Comparison of ENCODE assay signal across 8 cellular contexts in genomic region chr10:6151087-6151977, GRCh38. TPM values are rescaled to one million over a fixed set of nuclear protein-coding genes. Genes with fewer than 3 reads are reported as not detected.
DNase-seq lines count a peak whose midpoint lies in the region; ATAC-seq, FAIRE-seq and TF ChIP-seq lines count a peak whose summit lies in the region.

No MANE protein-coding gene starts in this region.

- TF ChIP-seq RAD21 in SK-N-SH (IDR thresholded peaks at IDR 0.05; ENCODE audit: low read length), result peak; percentile 20

- peaks cover 3% of the 10 kb centered on the region for H3F3A ChIP-seq in SK-N-SH (replicated peaks; ENCODE audit: insufficient read depth)

- CTCF ChIA-PET in SK-N-SH (lab: Yijun Ruan, JAX), result interaction anchor here (0.7 to 2.7 kb wide), 11 partner anchors 11 to 251 kb away, joined by 3 to 13 read pairs (median 4); no protein-coding TSS in a partner anchor

- H3K27ac ChIP-seq in SK-N-SH (ENCODE audit: low read depth in 2 of 2, low read length in 1 of 2) (no peak overlapping the region), kidney (ENCODE audit: low read depth in 2 of 2, low read length in 2 of 2) (no peak overlapping the region)

- no peaks in the 10 kb centered on the region for H3K27me3 ChIP-seq in SK-N-SH (ENCODE audit: insufficient read depth)
- no peaks in the 10 kb centered on the region for H3K27me3 ChIP-seq in bronchial epithelial cell (ENCODE audit: control insufficient read depth, insufficient read depth, low read length)

- H3K36me3 ChIP-seq in SK-N-SH (replicated peaks in 1 of 2; ENCODE audit: control insufficient read depth in 1 of 2, insufficient read depth in 2 of 2, low read length in 1 of 2), result no peaks in the 10 kb centered on the region
- H3K36me3 ChIP-seq in bronchial epithelial cell (ENCODE audit: control insufficient read depth, insufficient read depth, low read length), result peaks cover 1% of the 10 kb centered on the region
- no peaks in the 10 kb centered on the region for H3K36me3 ChIP-seq in kidney (ENCODE audit: control insufficient read depth in 1 of 2, insufficient read depth in 2 of 2, low read length in 2 of 2)

- H3K9ac ChIP-seq in SK-N-SH (no peak overlapping the region), kidney (ENCODE audit: low read length in 2 of 2) (peak overlapping the region in 1 of 2 donors; percentile 34)

- no peaks in the 10 kb centered on the region for H3K9me2 ChIP-seq in SK-N-SH

- H3K4me2 ChIP-seq in SK-N-SH, result no peak overlapping the region

- TF ChIP-seq EP300 in SK-N-SH (IDR thresholded peaks at IDR 0.05; ENCODE audit: borderline replicate concordance in 1 of 2, low read depth in 1 of 2, low read length in 1 of 2), result no peak

- intact Hi-C loops in kidney (cut with DNase I), result no loop called here

- TF ChIP-seq CTCF in SK-N-SH (IDR thresholded peaks at IDR 0.05) (peak; percentile 60), bronchial epithelial cell (IDR thresholded peaks at IDR 0.05; ENCODE audit: insufficient read depth, low read length, severe bottlenecking) (peak; percentile 80), kidney (IDR thresholded peaks at IDR 0.05; ENCODE audit: borderline replicate concordance, extremely low read depth, insufficient read depth) (peak; percentile 61)

- H3K4me1 ChIP-seq in SK-N-SH (ENCODE audit: control insufficient read depth in 1 of 2, insufficient read depth in 2 of 2, low read depth in 1 of 2, low read length in 1 of 2) (no peaks in the 10 kb centered on the region; a peak in 1 of 4 replicates), kidney (ENCODE audit: control insufficient read depth in 1 of 2, insufficient read depth in 1 of 2, low read depth in 1 of 2, low read length in 2 of 2) (peaks cover 0 to 7% of the 10 kb centered on the region in 2 donors)

- POLR2A ChIA-PET in SK-N-SH (lab: Yijun Ruan, JAX), result no interaction called here

- H2AFZ ChIP-seq in SK-N-SH (ENCODE audit: low read depth), result no peak overlapping the region

- ATAC-seq in GM19025 (IDR thresholded peaks at IDR 0.05; ENCODE audit: low read depth, unreplicated experiment) (peak; percentile 82), HG03103 (IDR thresholded peaks at IDR 0.05; ENCODE audit: low read depth, unreplicated experiment) (peak; percentile 71)

- no peaks in the 10 kb centered on the region for H3K9me3 ChIP-seq in SK-N-SH
- no peaks in the 10 kb centered on the region for H3K9me3 ChIP-seq in kidney (ENCODE audit: control insufficient read depth in 1 of 2, low read length in 2 of 2)

- no peaks in the 10 kb centered on the region for H4K20me1 ChIP-seq in SK-N-SH (ENCODE audit: insufficient read depth)

- H3K79me2 ChIP-seq in SK-N-SH (ENCODE audit: insufficient read depth), result peaks cover 8% of the 10 kb centered on the region; the same call in 1 of the 2 replicates

- FAIRE-seq in bronchial epithelial cell (lab: Jason Lieb, UNC), result peak; percentile 32
- no peak for FAIRE-seq in kidney (lab: Jason Lieb, UNC)
- FAIRE-seq in HTR-8/SVneo (lab: Jason Lieb, UNC), result no peak

- H3K4me3 ChIP-seq in SK-N-SH (ENCODE audit: low read depth in 2 of 2, low read length in 1 of 2) (peak overlapping the region in 1 of 2 experiments; percentile 48; a peak in 1 of 4 replicates), bronchial epithelial cell (ENCODE audit: low read depth, low read length) (no peak overlapping the region), kidney (ENCODE audit: low read length in 2 of 2) (peak overlapping the region in 1 of 2 donors; percentile 39)

- 64% methylated on average over 20 of the region's 22 CpGs for WGBS in SK-N-SH (ENCODE audit: low lambda C conversion rate)

- peak; percentile 93 for DNase-seq in CD1c-positive myeloid dendritic cell (ENCODE audit: extremely low spot score)
- DNase-seq in SK-N-SH, result peak; percentile 56
- peak; percentile 62 for DNase-seq in bronchial epithelial cell (ENCODE audit: low read depth)
- DNase-seq in kidney, result no peak
- peak; percentile 33 for DNase-seq in stimulated activated CD8-positive, alpha-beta memory T cell treated with anti-CD3 and anti-CD28 coated beads, Interleukin-12 subunit alpha, Interleukin-12 subunit beta, amount 100 ng/mL, for 1 hour (ENCODE audit: low read depth)
- no peak for DNase-seq in HTR-8/SVneo (ENCODE audit: insufficient read length, low spot score)

TF ChIP-seq in SK-N-SH, 30 proteins besides CTCF, POLR2A, EP300 and RAD21:
- TF ChIP-seq GATA2 (CRISPR knock-in tag; IDR thresholded peaks at IDR 0.05) (no peak), JUND (IDR thresholded peaks at IDR 0.05) (no peak), SMC3 (IDR thresholded peaks at IDR 0.05; ENCODE audit: low read depth, low read length) (peak; percentile 40; the same call in 1 of the 2 replicates)

RNA-seq across cellular contexts. Expression of gene PFKFB3, which starts 51.4 kb away (rescaled TPM):
- polyA plus RNA-seq in SK-N-SH (2012; rRNA removed) (33.0 and 59.7 TPM in 2 replicates), kidney (ENCODE audit: insufficient read depth, low read depth, low replicate concordance) (34.9 TPM)
- polyA plus RNA-seq in SK-N-SH (2012; cell fraction: cytosol; rRNA removed), result 22.0 and 28.4 TPM in 2 replicates
- polyA plus RNA-seq in SK-N-SH (2012; cell fraction: nucleus; rRNA removed), result 122 and 146 TPM in 2 replicates
- total RNA-seq in bronchial epithelial cell (18.7 and 37.0 TPM in 2 replicates), kidney (141 TPM)

Comparison
In these comparisons a context has a peak if more than half of its experiments do, and no peak if none do; other contexts are left out.
1. DNase-seq: peak in CD1c-positive myeloid dendritic cell (single experiment), SK-N-SH (single experiment), bronchial epithelial cell (single experiment) and stimulated activated CD8-positive, alpha-beta memory T cell treated with anti-CD3 and anti-CD28 coated beads, Interleukin-12 subunit alpha, Interleukin-12 subunit beta, amount 100 ng/mL, for 1 hour (single experiment); none in kidney (single experiment) and HTR-8/SVneo (single experiment).
2. Peak in every context shown above with its lines, with median percentiles within 50 percentile points of each other: CTCF ChIP-seq.